11 cellular contexts compared by ENCODE assay signal in genomic region chr13:22757530-22758120, GRCh38.
DNase-seq lines count a peak whose midpoint lies in the region; ATAC-seq, FAIRE-seq and TF ChIP-seq lines count a peak whose summit lies in the region.
"Had no signal": no experiment of that assay in that cellular context is flagged by ENCODE, and none has a peak within 500 bp of the region (broad histone marks: within the 10 kb centered on the region; RNA-seq: fewer than 3 reads in every experiment).

No MANE protein-coding gene starts in this region.

- H2AFZ ChIP-seq in astrocyte (ENCODE audit: low read depth, low read length), result no peak overlapping the region

- no peaks in the 10 kb centered on the region for H3K36me3 Mint-ChIP-seq in astrocyte (ENCODE audit: low read depth, unreplicated experiment)

- H3K27ac Mint-ChIP-seq in astrocyte (ENCODE audit: unreplicated experiment), result no peak overlapping the region

- H3K9ac ChIP-seq in astrocyte (ENCODE audit: low read length), result no peak overlapping the region

- no peaks in the 10 kb centered on the region for H3K27me3 Mint-ChIP-seq in astrocyte (ENCODE audit: low read depth, unreplicated experiment)

- H3K4me2 ChIP-seq in astrocyte (ENCODE audit: low read length), result no peak overlapping the region

- no peak for TF ChIP-seq EP300 in upper lobe of left lung (IDR thresholded peaks at IDR 0.05)

- FAIRE-seq in astrocyte (lab: Jason Lieb, UNC), result no peak

- H3K4me3 Mint-ChIP-seq in astrocyte (ENCODE audit: unreplicated experiment), result no peak overlapping the region

- H3K79me2 ChIP-seq in astrocyte (ENCODE audit: insufficient read depth, low read length), result no peaks in the 10 kb centered on the region

- peaks cover 2% of the 10 kb centered on the region for H3K4me1 Mint-ChIP-seq in astrocyte (ENCODE audit: low read depth, unreplicated experiment)

- H4K20me1 ChIP-seq in astrocyte (ENCODE audit: insufficient read depth, low read length), result no peaks in the 10 kb centered on the region

- no peaks in the 10 kb centered on the region for H3K9me3 ChIP-seq in astrocyte (ENCODE audit: insufficient read depth, low read depth, low read length)
- H3K9me3 ChIP-seq in lung (ENCODE audit: control insufficient read depth in 2 of 2, insufficient read depth in 1 of 2, low read length in 1 of 2), result no peaks in the 10 kb centered on the region
- H3K9me3 ChIP-seq in upper lobe of left lung, result peaks cover 0 to 4% (median 0%) of the 10 kb centered on the region in 4 donors

- no peak overlapping the region for H3K4me3 ChIP-seq in astrocyte (ENCODE audit: insufficient read depth, low read depth, low read length)
- H3K4me3 ChIP-seq in lung, result no peak overlapping the region
- H3K4me3 ChIP-seq in upper lobe of left lung, result no peak overlapping the region

- ATAC-seq in lung (ENCODE audit: insufficient read depth, low FRiP score), result no peak
- no peak for ATAC-seq in upper lobe of left lung (ENCODE audit: low FRiP score in 2 of 2)
- no peak for ATAC-seq in HG03520 (IDR thresholded peaks at IDR 0.05; ENCODE audit: unreplicated experiment)
- ATAC-seq in GM21786 (IDR thresholded peaks at IDR 0.05; ENCODE audit: unreplicated experiment), result no peak

- DNase-seq in DMS114 treated with DMSO at 0.1 percent for 48 hours (lab: John Stamatoyannopoulos, UW; ENCODE audit: unreplicated experiment), result peak; percentile 3
- no peak for DNase-seq in astrocyte (ENCODE audit: low read depth)
- no peak for DNase-seq in lung (ENCODE audit: low spot score)
- DNase-seq in upper lobe of left lung, result no peak
- DNase-seq in stimulated activated naive CD4-positive, alpha-beta T cell (lab: John Stamatoyannopoulos, UW), result no peak
- DNase-seq: activated naive CD4-positive, alpha-beta T cell; stimulated activated CD4-positive, alpha-beta T cell treated with anti-CD3 and anti-CD28 coated beads, Interleukin-15, amount 100 ng/mL, for 24 hours; T-helper 2 cell had no signal

- no peaks in the 10 kb centered on the region for H3K4me1 ChIP-seq in astrocyte (ENCODE audit: insufficient read depth, low read length)
- H3K4me1 ChIP-seq in lung (ENCODE audit: control insufficient read depth in 2 of 2, insufficient read depth in 2 of 2, low read length in 2 of 2), result no peaks in the 10 kb centered on the region
- no peaks in the 10 kb centered on the region for H3K4me1 ChIP-seq in upper lobe of left lung

- WGBS in lung, 2 donors, result 42 to 54% methylated on average over 3 of the region's 3 CpGs
- 42 to 49% methylated on average over 3 of the region's 3 CpGs for WGBS in upper lobe of left lung, 2 donors

- H3K27ac ChIP-seq in astrocyte (ENCODE audit: low read depth, low read length), result no peak overlapping the region
- no peak overlapping the region for H3K27ac ChIP-seq in lung (ENCODE audit: low read depth in 1 of 2, low read length in 1 of 2)
- H3K27ac ChIP-seq in upper lobe of left lung, result no peak overlapping the region

- TF ChIP-seq POLR2A in upper lobe of left lung (IDR thresholded peaks at IDR 0.05), result no peak

- H3K9me3 Mint-ChIP-seq in astrocyte (ENCODE audit: unreplicated experiment), result peaks cover 7% of the 10 kb centered on the region

- peak; percentile 51 for TF ChIP-seq CTCF in LNCAP (IDR thresholded peaks at IDR 0.05)
- peak; percentile 40 for TF ChIP-seq CTCF in astrocyte (IDR thresholded peaks at IDR 0.05; ENCODE audit: insufficient read depth, low read depth, low read length)
- TF ChIP-seq CTCF in lung (IDR thresholded peaks at IDR 0.05; ENCODE audit: control extremely low read depth, extremely low read depth), result peak; percentile 2
- peak in 1 of 6 experiments; percentile 18 for TF ChIP-seq CTCF in upper lobe of left lung (IDR thresholded peaks at IDR 0.05)

- H3K36me3 ChIP-seq in astrocyte (ENCODE audit: insufficient read depth, low read length) (no peaks in the 10 kb centered on the region), lung (ENCODE audit: control insufficient read depth in 2 of 2, insufficient read depth in 2 of 2, low read length in 2 of 2) (no peaks in the 10 kb centered on the region), upper lobe of left lung (no peaks in the 10 kb centered on the region)

- H3K27me3 ChIP-seq in astrocyte (ENCODE audit: insufficient read depth, low read length), result no peaks in the 10 kb centered on the region
- no peaks in the 10 kb centered on the region for H3K27me3 ChIP-seq in lung (ENCODE audit: control insufficient read depth, insufficient read depth)
- no peaks in the 10 kb centered on the region for H3K27me3 ChIP-seq in upper lobe of left lung
